In the genomic region with DNA sequence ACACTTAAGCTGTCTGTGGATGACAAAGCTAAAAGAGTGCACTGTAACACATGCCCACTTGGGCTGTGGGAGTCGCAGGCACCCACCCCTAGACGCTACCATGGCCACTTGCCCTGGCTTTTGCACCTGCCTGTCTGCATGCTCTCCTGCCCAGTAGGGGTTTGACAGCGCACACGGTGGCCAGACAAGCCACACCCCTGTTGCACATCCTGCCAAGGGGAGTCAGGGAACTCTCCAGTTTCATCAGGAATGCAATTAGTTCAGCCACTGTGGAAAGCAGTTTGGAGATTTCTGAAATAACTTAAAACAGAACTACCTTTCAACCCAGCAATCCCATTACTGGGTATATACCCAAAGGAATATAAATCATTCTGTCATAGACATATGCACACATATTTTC, we compare ENCODE assay signal across 6 cellular contexts. TPM values are rescaled to one million over a fixed set of nuclear protein-coding genes. Genes with fewer than 3 reads are reported as not detected.
"Had no signal": no experiment of that assay in that cellular context is flagged by ENCODE, and none has a peak within 500 bp of the region (broad histone marks: within the 10 kb centered on the region; RNA-seq: fewer than 3 reads in every experiment).

No MANE protein-coding gene starts in this region.

RNA-seq across cellular contexts. Expression of gene TEKT4, which starts 35.7 kb away (rescaled TPM):
- total RNA-seq: M059J, OCI-LY7, RPMI7951, SJCRH30, SK-MEL-5, T-cell had no signal
